In genomic region chr11:115087791-115088190, GRCh38 we compare ENCODE assay signal across 16 cellular contexts.
DNase-seq lines count a peak whose midpoint lies in the region; ATAC-seq and TF ChIP-seq lines count a peak whose summit lies in the region.
"Had no signal": no experiment of that assay in that cellular context is flagged by ENCODE, and none has a peak within 500 bp of the region (broad histone marks: within the 10 kb centered on the region; RNA-seq: fewer than 3 reads in every experiment).

No MANE protein-coding gene starts in this region.

- no peak overlapping the region for H3K4me2 ChIP-seq in GM23338
- no peak overlapping the region for H3K4me2 ChIP-seq in mesendoderm (ENCODE audit: low read length)
- H3K4me2 ChIP-seq: KMS-11 had no signal

- no peak overlapping the region for H3K4ac ChIP-seq in mesendoderm (ENCODE audit: low read depth, low read length)

- H2AK5ac ChIP-seq in mesendoderm (ENCODE audit: low read length), result no peak overlapping the region

- 0 out of 3 replicates have a peak, but pooled peaks cover 3% of the 10 kb centered on the region for H3K9me3 Mint-ChIP-seq in GM23338
- H3K9me3 Mint-ChIP-seq: CD8-positive, alpha-beta T cell had no signal

- DNase-seq in GM23338 (ENCODE audit: low spot score) (peak; percentile 59), NT2/D1 (ENCODE audit: low read depth, low spot score) (peak; percentile 20), iPS DF 19.7 (ENCODE audit: low read depth, low spot score) (peak; percentile 35), mesendoderm (peak; percentile 13), ACHN (no peak)
- DNase-seq: BE2C; CD8-positive, alpha-beta T cell; COR-L47; DND-41; GF-D8; GOT3 had no signal

- no peak overlapping the region for H3K4me3 Mint-ChIP-seq in GM23338
- H3K4me3 Mint-ChIP-seq: CD8-positive, alpha-beta T cell had no signal

- no peak overlapping the region for H3K4me3 ChIP-seq in GM23338
- H3K4me3 ChIP-seq in NT2/D1 (ENCODE audit: insufficient read length, low read depth), result no peak overlapping the region
- H3K4me3 ChIP-seq in mesendoderm (ENCODE audit: low read length), result no peak overlapping the region

- H3K27ac ChIP-seq in GM23338 (ENCODE audit: low read depth) (no peak overlapping the region), mesendoderm (ENCODE audit: low read depth, low read length) (no peak overlapping the region)
- H3K27ac ChIP-seq: C4-2B, KMS-11 had no signal

- H3K79me1 ChIP-seq in mesendoderm (ENCODE audit: low read length), result no peaks in the 10 kb centered on the region

- no peaks in the 10 kb centered on the region for H3K36me3 Mint-ChIP-seq in GM23338 (ENCODE audit: low read depth)
- H3K36me3 Mint-ChIP-seq: CD8-positive, alpha-beta T cell had no signal

- H3K27me3 Mint-ChIP-seq in GM23338 (ENCODE audit: insufficient read depth, low read depth, poor library complexity), result peaks cover 7% of the 10 kb centered on the region

- in situ Hi-C loops in ACHN (cut with HindIII; ENCODE audit: low pct_ligation_motif_present, low pct_unique_long_range_greater_than_20kb, low sequenced_read_pairs), result no loop called here

- no peak overlapping the region for H3K27ac Mint-ChIP-seq in GM23338
- H3K27ac Mint-ChIP-seq: CD8-positive, alpha-beta T cell had no signal

- H3K9me2 ChIP-seq in GM23338 (ENCODE audit: insufficient read depth), result no peaks in the 10 kb centered on the region

- no peak overlapping the region for H2BK120ac ChIP-seq in mesendoderm (ENCODE audit: low read depth, low read length)

- H3K79me2 ChIP-seq in GM23338 (replicated peaks; ENCODE audit: insufficient read depth), result no peaks in the 10 kb centered on the region
- no peaks in the 10 kb centered on the region for H3K79me2 ChIP-seq in mesendoderm (ENCODE audit: control insufficient read depth, insufficient read depth, low read length)

- no peak overlapping the region for H4K8ac ChIP-seq in mesendoderm (ENCODE audit: low read depth, low read length)

- no peak overlapping the region for H4K5ac ChIP-seq in mesendoderm (ENCODE audit: low read length)

- H3K27me3 ChIP-seq in GM23338 (ENCODE audit: insufficient read depth) (no peaks in the 10 kb centered on the region), NT2/D1 (ENCODE audit: insufficient read depth, insufficient read length) (no peaks in the 10 kb centered on the region), mesendoderm (ENCODE audit: insufficient read depth, low read length, poor library complexity) (no peaks in the 10 kb centered on the region)
- H3K27me3 ChIP-seq: BE2C had no signal

- no peak for TF ChIP-seq CTCF in GM23338 (conservative IDR thresholded peaks at IDR 0.05; ENCODE audit: low read depth in 2 of 2)

- no CpG with 5 or more reads among the region's 2 CpGs for WGBS in mesendoderm (ENCODE audit: extremely low coverage, insufficient coverage, low lambda C conversion rate)

- no peak overlapping the region for H2BK15ac ChIP-seq in mesendoderm (replicated peaks; ENCODE audit: low read depth)

- H3K56ac ChIP-seq in mesendoderm (ENCODE audit: low read length), result no peak overlapping the region

- H3K9ac ChIP-seq in NT2/D1 (ENCODE audit: insufficient read length, low read depth) (no peak overlapping the region), mesendoderm (ENCODE audit: low read length) (no peak overlapping the region)
- H3K9ac ChIP-seq: KMS-11 had no signal

- H3K9me3 ChIP-seq in NT2/D1 (ENCODE audit: insufficient read depth, low read length), result no peaks in the 10 kb centered on the region
- H3K9me3 ChIP-seq: BE2C had no signal

- H3K23ac ChIP-seq in mesendoderm (ENCODE audit: low read length), result no peak overlapping the region

- H3K36me3 ChIP-seq in GM23338 (ENCODE audit: insufficient read depth) (no peaks in the 10 kb centered on the region), NT2/D1 (ENCODE audit: insufficient read depth, insufficient read length, low read length) (no peaks in the 10 kb centered on the region), mesendoderm (ENCODE audit: control insufficient read depth, insufficient read depth, low read length) (no peaks in the 10 kb centered on the region)
- H3K36me3 ChIP-seq: BE2C had no signal

- ATAC-seq in GM23338 (peak; percentile 84), HG03108 (IDR thresholded peaks at IDR 0.05; ENCODE audit: unreplicated experiment) (no peak), HG03342 (IDR thresholded peaks at IDR 0.05; ENCODE audit: unreplicated experiment) (no peak)
- ATAC-seq: CD8-positive, alpha-beta T cell; HepG2 had no signal

- peak overlapping the region; percentile 28; the same call in 1 of the 2 replicates for H2AFZ ChIP-seq in GM23338

- H3K18ac ChIP-seq in mesendoderm (ENCODE audit: low read length), result no peak overlapping the region

- no peak overlapping the region for H2BK5ac ChIP-seq in mesendoderm (ENCODE audit: low read length)

- peaks cover 5% of the 10 kb centered on the region for H3K4me1 Mint-ChIP-seq in GM23338

- H3K4me1 ChIP-seq in GM23338 (ENCODE audit: insufficient read depth) (peaks cover 4% of the 10 kb centered on the region; the same call in 1 of the 2 replicates), NT2/D1 (ENCODE audit: insufficient read depth, insufficient read length) (peaks cover 8% of the 10 kb centered on the region), mesendoderm (ENCODE audit: control insufficient read depth, low read depth, low read length) (no peaks in the 10 kb centered on the region)

- H3F3A ChIP-seq in GM23338 (replicated peaks; ENCODE audit: low read depth), result no peaks in the 10 kb centered on the region

- H4K20me1 ChIP-seq in GM23338 (replicated peaks; ENCODE audit: insufficient read depth), result no peaks in the 10 kb centered on the region

TF ChIP-seq in GM23338, 12 proteins besides CTCF, POLR2A, EP300 and RAD21:
- no peak for TF ChIP-seq ZNF114 (CRISPR knock-in tag; IDR thresholded peaks at IDR 0.05)
- TF ChIP-seq NANOG (IDR thresholded peaks at IDR 0.05; ENCODE audit: borderline replicate concordance), result no peak
- TF ChIP-seq, protein P1, sequence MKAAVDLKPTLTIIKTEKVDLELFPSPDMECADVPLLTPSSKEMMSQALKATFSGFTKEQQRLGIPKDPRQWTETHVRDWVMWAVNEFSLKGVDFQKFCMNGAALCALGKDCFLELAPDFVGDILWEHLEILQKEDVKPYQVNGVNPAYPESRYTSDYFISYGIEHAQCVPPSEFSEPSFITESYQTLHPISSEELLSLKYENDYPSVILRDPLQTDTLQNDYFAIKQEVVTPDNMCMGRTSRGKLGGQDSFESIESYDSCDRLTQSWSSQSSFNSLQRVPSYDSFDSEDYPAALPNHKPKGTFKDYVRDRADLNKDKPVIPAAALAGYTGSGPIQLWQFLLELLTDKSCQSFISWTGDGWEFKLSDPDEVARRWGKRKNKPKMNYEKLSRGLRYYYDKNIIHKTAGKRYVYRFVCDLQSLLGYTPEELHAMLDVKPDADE (IDR thresholded peaks at IDR 0.05), result no peak
- no peak for TF ChIP-seq EZH2phosphoT487 (IDR thresholded peaks at IDR 0.05; ENCODE audit: unreplicated experiment)
- TF ChIP-seq CREB1 (CRISPR knock-in tag; IDR thresholded peaks at IDR 0.05; ENCODE audit: low read depth), result no peak
- TF ChIP-seq EZH2 (IDR thresholded peaks at IDR 0.05; ENCODE audit: low read depth, unreplicated experiment), result no peak
- TF ChIP-seq JUNB (IDR thresholded peaks at IDR 0.05; ENCODE audit: unreplicated experiment), result no peak
